In the genomic region with DNA sequence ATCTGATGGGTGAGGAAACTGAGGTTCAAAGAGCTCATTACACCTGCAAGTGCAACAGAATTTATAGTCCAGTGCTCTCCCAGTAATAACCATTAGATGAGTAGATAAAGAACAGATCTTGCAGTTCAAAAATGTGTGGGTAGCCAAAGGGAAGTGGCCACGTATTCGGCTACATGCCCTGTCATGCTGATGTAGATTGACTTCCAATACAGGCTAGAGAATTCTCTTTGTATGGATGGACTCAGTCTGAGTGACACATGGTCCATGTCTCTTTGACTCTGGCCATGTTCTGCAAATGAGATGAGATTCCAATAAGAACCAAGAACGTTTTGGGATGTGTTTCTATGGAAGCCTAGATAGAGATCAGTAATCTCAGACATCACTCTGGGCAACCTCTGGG, we compare ENCODE assay signal across 19 cellular contexts.
DNase-seq lines count a peak whose midpoint lies in the region; ATAC-seq, FAIRE-seq and TF ChIP-seq lines count a peak whose summit lies in the region.
"Had no signal": no experiment of that assay in that cellular context is flagged by ENCODE, and none has a peak within 500 bp of the region (broad histone marks: within the 10 kb centered on the region; RNA-seq: fewer than 3 reads in every experiment).

No MANE protein-coding gene starts in this region.

- no peaks in the 10 kb centered on the region for H3K36me3 Mint-ChIP-seq in activated CD4-positive, alpha-beta T cell treated with anti-CD3 and anti-CD28 coated beads, Interleukin-2, amount 10 ng/mL, durations not matched to agents 7 days and 5 days (ENCODE audit: low read depth)
- H3K36me3 Mint-ChIP-seq: CD4-positive, alpha-beta memory T cell had no signal

- POLR2A ChIA-PET in activated CD4-positive, alpha-beta T cell treated with anti-CD3 and anti-CD28 coated beads, Interleukin-2, amount 10 ng/mL, durations not matched to agents 7 days and 5 days (lab: Charles Lee), result interaction anchor here (0.7 kb wide), 1 partner anchor 835 kb away, joined by 3 read pairs; no protein-coding TSS in a partner anchor

- H3K4me3 Mint-ChIP-seq in activated CD4-positive, alpha-beta T cell treated with anti-CD3 and anti-CD28 coated beads, Interleukin-2, amount 10 ng/mL, durations not matched to agents 7 days and 5 days, result no peak overlapping the region

- H3K27me3 Mint-ChIP-seq in activated CD4-positive, alpha-beta T cell treated with anti-CD3 and anti-CD28 coated beads, Interleukin-2, amount 10 ng/mL, durations not matched to agents 7 days and 5 days, result peaks cover 7% of the 10 kb centered on the region

- FAIRE-seq in GM12891 (lab: Jason Lieb, UNC) (no peak), small intestine (lab: Jason Lieb, UNC) (no peak)
- FAIRE-seq: A549, K562 had no signal

- no TSS peak for BruUV-seq in mammary epithelial cell (replicated peaks; lab: Mats Ljungman, UMichigan)

- H3K27ac Mint-ChIP-seq in activated CD4-positive, alpha-beta T cell treated with anti-CD3 and anti-CD28 coated beads, Interleukin-2, amount 10 ng/mL, durations not matched to agents 7 days and 5 days, result no peak overlapping the region

- H3F3A ChIP-seq in SU-DHL-6 (ENCODE audit: insufficient read depth), result peaks cover 98% of the 10 kb centered on the region

- H3K4me1 Mint-ChIP-seq in activated CD4-positive, alpha-beta T cell treated with anti-CD3 and anti-CD28 coated beads, Interleukin-2, amount 10 ng/mL, durations not matched to agents 7 days and 5 days, result peaks cover 21% of the 10 kb centered on the region

- no peak for ATAC-seq in GM19035 (IDR thresholded peaks at IDR 0.05; ENCODE audit: unreplicated experiment)
- ATAC-seq: A549, K562, PC-3 had no signal

- CTCF ChIA-PET in mammary epithelial cell (lab: Charles Lee; ENCODE audit: low non-redundant PET), result no interaction called here
- CTCF ChIA-PET in activated CD4-positive, alpha-beta T cell treated with anti-CD3 and anti-CD28 coated beads, Interleukin-2, amount 10 ng/mL, durations not matched to agents 7 days and 5 days (lab: Charles Lee), result interaction anchor here (1.6 kb wide), 1 partner anchor 21 kb away, joined by 5 read pairs; no protein-coding TSS in a partner anchor

- no peaks in the 10 kb centered on the region for H3K9me3 Mint-ChIP-seq in activated CD4-positive, alpha-beta T cell treated with anti-CD3 and anti-CD28 coated beads, Interleukin-2, amount 10 ng/mL, durations not matched to agents 7 days and 5 days
- H3K9me3 Mint-ChIP-seq: CD4-positive, alpha-beta memory T cell had no signal

- TF ChIP-seq POLR2A in breast epithelium (IDR thresholded peaks at IDR 0.05) (no peak), GM12891 (IDR thresholded peaks at IDR 0.05; ENCODE audit: low read depth, low read length) (no peak)

- no peaks in the 10 kb centered on the region for H3K9me3 ChIP-seq in mammary epithelial cell (replicated peaks; ENCODE audit: insufficient read depth, low read length)
- no peaks in the 10 kb centered on the region for H3K9me3 ChIP-seq in breast epithelium
- no peaks in the 10 kb centered on the region for H3K9me3 ChIP-seq in SU-DHL-6 (ENCODE audit: insufficient read depth, low read length)
- H3K9me3 ChIP-seq in small intestine (ENCODE audit: control insufficient read depth, low read depth), result no peaks in the 10 kb centered on the region
- H3K9me3 ChIP-seq: A549 had no signal

- no peaks in the 10 kb centered on the region for H3K79me2 ChIP-seq in mammary epithelial cell (ENCODE audit: insufficient read depth, low read length)
- peaks cover 21% of the 10 kb centered on the region for H3K79me2 ChIP-seq in SU-DHL-6 (ENCODE audit: insufficient read depth, low read length)

- no peak for TF ChIP-seq CTCF in mammary epithelial cell (conservative IDR thresholded peaks at IDR 0.05 in 1 of 2, IDR thresholded peaks at IDR 0.05 in 1 of 2; ENCODE audit: extremely low read depth in 1 of 2, insufficient read depth in 1 of 2, low read depth in 1 of 2, low read length in 2 of 2)
- TF ChIP-seq CTCF in breast epithelium (IDR thresholded peaks at IDR 0.05), result no peak
- TF ChIP-seq CTCF in SU-DHL-6 (IDR thresholded peaks at IDR 0.05; ENCODE audit: insufficient read depth, low read length, poor library complexity, severe bottlenecking), result no peak

- intact Hi-C loops in mammary epithelial cell (cut with micrococcal nuclease) (no loop called here), breast epithelium (cut with DNase I; ENCODE audit: low total_unique reads) (loop anchor here (5.0 kb wide), 1 partner anchor 1854 kb away; no protein-coding TSS in a partner anchor)

- H3K9me2 ChIP-seq in SU-DHL-6 (replicated peaks; ENCODE audit: insufficient read depth, low read length), result no peaks in the 10 kb centered on the region

- H3K4me2 ChIP-seq in mammary epithelial cell (ENCODE audit: insufficient read depth, low read depth, low read length) (no peak overlapping the region), SU-DHL-6 (ENCODE audit: low read depth, low read length, poor library complexity, severe bottlenecking) (peak overlapping the region; percentile 89)
- H3K4me2 ChIP-seq: A549 had no signal

- dilution Hi-C loops in mammary epithelial cell (cut with HindIII; ENCODE audit: low sequenced_read_pairs), result no loop called here

- H4K20me1 ChIP-seq in mammary epithelial cell (ENCODE audit: insufficient read depth, low read length) (no peaks in the 10 kb centered on the region), SU-DHL-6 (ENCODE audit: low read depth, low read length) (no peaks in the 10 kb centered on the region)

- H3K27ac ChIP-seq in mammary epithelial cell (ENCODE audit: insufficient read depth, low read depth, low read length) (no peak overlapping the region), breast epithelium (no peak overlapping the region), SU-DHL-6 (ENCODE audit: low read depth, low read length) (peak overlapping the region; percentile 100), small intestine (ENCODE audit: low read depth in 1 of 2, low read length in 1 of 2) (no peak overlapping the region)
- H3K27ac ChIP-seq: A549, HL-60, SK-N-MC had no signal

- H3K27me3 ChIP-seq in mammary epithelial cell (ENCODE audit: insufficient read depth, low read length), result no peaks in the 10 kb centered on the region
- no peaks in the 10 kb centered on the region for H3K27me3 ChIP-seq in breast epithelium
- H3K27me3 ChIP-seq in SU-DHL-6 (ENCODE audit: low read length), result no peaks in the 10 kb centered on the region
- H3K27me3 ChIP-seq in small intestine (ENCODE audit: control insufficient read depth in 2 of 2, insufficient read depth in 2 of 2, low read length in 2 of 2), result no peaks in the 10 kb centered on the region

- peaks cover 5% of the 10 kb centered on the region for H3K4me1 ChIP-seq in mammary epithelial cell (ENCODE audit: insufficient read depth, low read length)
- H3K4me1 ChIP-seq in breast epithelium, result no peaks in the 10 kb centered on the region
- H3K4me1 ChIP-seq in small intestine (ENCODE audit: control insufficient read depth in 2 of 2, insufficient read depth in 1 of 2, low read depth in 1 of 2, low read length in 1 of 2), result peaks cover 0 to 4% of the 10 kb centered on the region in 2 donors

- in situ Hi-C loops in mammary epithelial cell (cut with MboI; ENCODE audit: low sequenced_read_pairs in 2 of 2), result no loop called here

- H3K4me3 ChIP-seq in mammary epithelial cell (replicated peaks in 1 of 3; ENCODE audit: insufficient read depth in 1 of 3, low read depth in 2 of 3, low read length in 3 of 3) (no peak overlapping the region), breast epithelium (no peak overlapping the region), SU-DHL-6 (ENCODE audit: insufficient read depth, low read length, poor library complexity, severe bottlenecking) (no peak overlapping the region), small intestine (ENCODE audit: low read depth in 1 of 2, low read length in 2 of 2) (no peak overlapping the region)
- H3K4me3 ChIP-seq: A549, K562, SK-N-MC had no signal

- no peak overlapping the region for H3K9ac ChIP-seq in mammary epithelial cell (ENCODE audit: insufficient read depth, low read length)
- peak overlapping the region; percentile 66 for H3K9ac ChIP-seq in SU-DHL-6 (ENCODE audit: low read length)

- WGBS in mammary epithelial cell (ENCODE audit: low coverage, missing lambda C conversion rate), result 90% methylated on average over 3 of the region's 3 CpGs
- WGBS in small intestine, 3 donors, result 23 to 48% (median 27%) methylated on average over 3 of the region's 3 CpGs

- no peaks in the 10 kb centered on the region for H3K36me3 ChIP-seq in mammary epithelial cell (ENCODE audit: insufficient read depth, low read length)
- H3K36me3 ChIP-seq in breast epithelium, result no peaks in the 10 kb centered on the region
- no peaks in the 10 kb centered on the region for H3K36me3 ChIP-seq in SU-DHL-6 (ENCODE audit: low read length)
- no peaks in the 10 kb centered on the region for H3K36me3 ChIP-seq in small intestine (ENCODE audit: control insufficient read depth in 2 of 2, insufficient read depth in 2 of 2, low read length in 2 of 2)

- H2AFZ ChIP-seq in mammary epithelial cell (ENCODE audit: low read depth, low read length) (no peak overlapping the region), SU-DHL-6 (ENCODE audit: low read depth, low read length, severe bottlenecking) (no peak overlapping the region)

- peak; percentile 29 for DNase-seq in mammary epithelial cell
- DNase-seq in breast epithelium (ENCODE audit: low spot score in 2 of 2), result no peak
- no peak for DNase-seq in GM12891 (ENCODE audit: insufficient read length, low spot score)
- peak; percentile 68 for DNase-seq in small intestine
- DNase-seq in activated CD4-positive, alpha-beta T cell treated with anti-CD3 and anti-CD28 coated beads, Interleukin-2, amount 10 ng/mL, durations not matched to agents 7 days and 5 days, result no peak
- no peak for DNase-seq in NCI-H526 treated with DMSO at 0.1 percent for 48 hours (lab: John Stamatoyannopoulos, UW)
- DNase-seq: CD4-positive, alpha-beta memory T cell; DMS79; GF-D8; GOT3; NCI-H2029 treated with DMSO at 0.1 percent for 48 hours; NCI-H510A treated with DMSO at 0.1 percent for 48 hours; PC-3 had no signal

TF ChIP-seq in GM12891, 5 proteins besides CTCF, POLR2A, EP300 and RAD21:
- no peak for TF ChIP-seq TAF1 (IDR thresholded peaks at IDR 0.05; ENCODE audit: low read depth, low read length)
- no peak for TF ChIP-seq POLR2AphosphoS5 (IDR thresholded peaks at IDR 0.05; ENCODE audit: low read depth, low read length)
- 0 out of 2 replicates have a peak, but pooled peaks have one; percentile 14 for TF ChIP-seq SPI1 (IDR thresholded peaks at IDR 0.05; ENCODE audit: low read depth, low read length)
- TF ChIP-seq PAX5 (IDR thresholded peaks at IDR 0.05; ENCODE audit: insufficient read depth, low read length, severe bottlenecking), result no peak
- TF ChIP-seq POU2F2 (IDR thresholded peaks at IDR 0.05; ENCODE audit: low read depth, low read length), result no peak

Comparison
In these comparisons a context has a peak if more than half of its experiments do, and no peak if none do; other contexts are left out.
1. DNase-seq: peak in mammary epithelial cell (single experiment) and small intestine (single experiment); none in breast epithelium (0 of 2), GM12891 (single experiment), activated CD4-positive, alpha-beta T cell treated with anti-CD3 and anti-CD28 coated beads, Interleukin-2, amount 10 ng/mL, durations not matched to agents 7 days and 5 days (single experiment) and NCI-H526 treated with DMSO at 0.1 percent for 48 hours (single experiment).